Comparison of ENCODE assay signal across 8 cellular contexts in genomic region chr3:124786491-124787241, GRCh38. TPM values are rescaled to one million over a fixed set of nuclear protein-coding genes. Genes with fewer than 3 reads are reported as not detected.
A peak's percentile ranks its signal among the peaks of the same experiment; 100 is the strongest.
DNase-seq lines count a peak whose midpoint lies in the region; TF ChIP-seq lines count a peak whose summit lies in the region.

No MANE protein-coding gene starts in this region.

- peak overlapping the region; percentile 74 to 96 (median 86) for H3K4me2 ChIP-seq in BLaER1 treated with 17β-estradiol and CSF1 and Interleukin-3, amounts not matched to agents 10 nM and 100 nM
- H3K4me2 ChIP-seq in OCI-LY1 (ENCODE audit: low read length) (no peak overlapping the region), osteoblast (ENCODE audit: insufficient read depth, low read length) (peak overlapping the region; percentile 28), Karpas-422 (ENCODE audit: low read depth, low read length, poor library complexity, severe bottlenecking) (no peak overlapping the region)

- H3F3A ChIP-seq in OCI-LY1 (ENCODE audit: insufficient read depth, low read length) = no peaks in the 10 kb centered on the region

- H3K9me2 ChIP-seq in OCI-LY1 (ENCODE audit: low read depth, low read length) (no peaks in the 10 kb centered on the region), Karpas-422 (replicated peaks; ENCODE audit: insufficient read depth, low read length) (no peaks in the 10 kb centered on the region)

- no peaks in the 10 kb centered on the region for H3K36me3 ChIP-seq in BLaER1 treated with 17β-estradiol and CSF1 and Interleukin-3, amounts not matched to agents 10 nM and 100 nM
- H3K36me3 ChIP-seq in OCI-LY1 (ENCODE audit: insufficient read depth, low read length) (no peaks in the 10 kb centered on the region), osteoblast (ENCODE audit: insufficient read depth, low read length) (no peaks in the 10 kb centered on the region), Karpas-422 (ENCODE audit: insufficient read depth, low read length) (no peaks in the 10 kb centered on the region)

- H3K27ac ChIP-seq in BLaER1 treated with 17β-estradiol and CSF1 and Interleukin-3, amounts not matched to agents 10 nM and 100 nM = peak overlapping the region in 3 of 11 experiments; percentile 1 to 37 (median 10); a peak in 4 of 22 replicates
- H3K27ac ChIP-seq in OCI-LY1 (ENCODE audit: low read depth, low read length, poor library complexity, severe bottlenecking) (no peak overlapping the region), osteoblast (ENCODE audit: low read depth, low read length) (peak overlapping the region; percentile 72), Karpas-422 (ENCODE audit: low read length) (no peak overlapping the region)

- no peaks in the 10 kb centered on the region for H3K9me3 ChIP-seq in BLaER1 treated with 17β-estradiol and CSF1 and Interleukin-3, amounts not matched to agents 10 nM and 100 nM (replicated peaks in 1 of 11)
- H3K9me3 ChIP-seq in OCI-LY1 (ENCODE audit: low read length) (no peaks in the 10 kb centered on the region), osteoblast (ENCODE audit: low read depth, low read length) (no peaks in the 10 kb centered on the region), Karpas-422 (ENCODE audit: low read length) (no peaks in the 10 kb centered on the region)

- peaks cover 55 to 79% (median 67%) of the 10 kb centered on the region in 10 experiments for H3K4me1 ChIP-seq in BLaER1 treated with 17β-estradiol and CSF1 and Interleukin-3, amounts not matched to agents 10 nM and 100 nM
- H3K4me1 ChIP-seq in OCI-LY1 (ENCODE audit: insufficient read depth, low read length, severe bottlenecking) (no peaks in the 10 kb centered on the region), osteoblast (ENCODE audit: insufficient read depth, low read length) (peaks cover 43% of the 10 kb centered on the region), Karpas-422 (ENCODE audit: low read length) (no peaks in the 10 kb centered on the region)

- DNase-seq in epithelial cell of proximal tubule (ENCODE audit: low read depth) (no peak), osteoblast (ENCODE audit: insufficient read length, low spot score, missing footprints) (peak; percentile 49), NCI-H2107 treated with DMSO at 0.1 percent for 48 hours (lab: John Stamatoyannopoulos, UW; ENCODE audit: unreplicated experiment) (no peak), Karpas-422 (no peak), mesenteric fat pad (ENCODE audit: low spot score) (no peak)
- no peak for DNase-seq in activated CD4-positive, alpha-beta T cell treated with anti-CD3 and anti-CD28 coated beads, Interleukin-2, amount 50 U/mL, for 1 hour

- H3K79me2 ChIP-seq in OCI-LY1 (ENCODE audit: insufficient read depth, low read length) = no peaks in the 10 kb centered on the region
- H3K79me2 ChIP-seq in osteoblast (ENCODE audit: insufficient read depth, low read length) = peaks cover 64% of the 10 kb centered on the region
- H3K79me2 ChIP-seq in Karpas-422 (ENCODE audit: low read length) = no peaks in the 10 kb centered on the region

- no peak overlapping the region for H3K4me3 ChIP-seq in BLaER1 treated with 17β-estradiol and CSF1 and Interleukin-3, amounts not matched to agents 10 nM and 100 nM
- no peak overlapping the region for H3K4me3 ChIP-seq in OCI-LY1 (ENCODE audit: low read depth, low read length, poor library complexity, severe bottlenecking)
- no peak overlapping the region for H3K4me3 ChIP-seq in epithelial cell of proximal tubule (ENCODE audit: low read depth, low read length)
- H3K4me3 ChIP-seq in osteoblast (ENCODE audit: insufficient read depth, low read length) = no peak overlapping the region
- H3K4me3 ChIP-seq in Karpas-422 (ENCODE audit: low read length) = no peak overlapping the region

- TF ChIP-seq CTCF in OCI-LY1 (IDR thresholded peaks at IDR 0.05; ENCODE audit: low read length) (peak; percentile 28; the same call in 1 of the 2 replicates), epithelial cell of proximal tubule (conservative IDR thresholded peaks at IDR 0.05; ENCODE audit: low read depth, low read length) (peak; percentile 41), osteoblast (IDR thresholded peaks at IDR 0.05; ENCODE audit: extremely low read depth, low read depth, low read length) (peak; percentile 59)

- H4K20me1 ChIP-seq in BLaER1 treated with 17β-estradiol and CSF1 and Interleukin-3, amounts not matched to agents 10 nM and 100 nM = peaks cover 0 to 13% (median 0%) of the 10 kb centered on the region in 11 experiments; a peak in 3 of 22 replicates
- H4K20me1 ChIP-seq in OCI-LY1 (ENCODE audit: insufficient read depth, low read length) = no peaks in the 10 kb centered on the region
- no peaks in the 10 kb centered on the region for H4K20me1 ChIP-seq in osteoblast (ENCODE audit: insufficient read depth, low read length)
- H4K20me1 ChIP-seq in Karpas-422 (ENCODE audit: insufficient read depth, low read depth, low read length) = no peaks in the 10 kb centered on the region

- H3K27me3 ChIP-seq in BLaER1 treated with 17β-estradiol and CSF1 and Interleukin-3, amounts not matched to agents 10 nM and 100 nM = peaks cover 0 to 11% (median 0%) of the 10 kb centered on the region in 11 experiments; a peak in 3 of 22 replicates
- H3K27me3 ChIP-seq in OCI-LY1 (ENCODE audit: insufficient read depth, low read length) (peaks cover 4% of the 10 kb centered on the region; the same call in 1 of the 2 replicates), osteoblast (ENCODE audit: insufficient read depth, low read length) (no peaks in the 10 kb centered on the region), Karpas-422 (ENCODE audit: low read length) (no peaks in the 10 kb centered on the region)

- H3K9ac ChIP-seq in BLaER1 treated with 17β-estradiol and CSF1 and Interleukin-3, amounts not matched to agents 10 nM and 100 nM = no peak overlapping the region
- H3K9ac ChIP-seq in OCI-LY1 (ENCODE audit: low read length) = no peak overlapping the region
- no peak overlapping the region for H3K9ac ChIP-seq in Karpas-422 (ENCODE audit: low read length)

- no peak overlapping the region for H2AFZ ChIP-seq in OCI-LY1 (ENCODE audit: low read length)
- no peak overlapping the region for H2AFZ ChIP-seq in osteoblast (ENCODE audit: low read length)
- no peak overlapping the region for H2AFZ ChIP-seq in Karpas-422 (ENCODE audit: low read length)

RNA-seq across cellular contexts. Expression of gene UMPS, which starts 56.4 kb away (rescaled TPM):
- total RNA-seq in epithelial cell of proximal tubule (28.7 and 66.1 TPM in 2 replicates), osteoblast (19.5 and 21.8 TPM in 2 replicates), mesenteric fat pad (20.8 TPM)
- total RNA-seq in Karpas-422 (2014; rRNA removed; shearing (Covaris generic); ENCODE audit: low replicate concordance) = 17.4 and 30.2 TPM in 2 replicates

Comparison
In these comparisons a context has a peak if more than half of its experiments do, and no peak if none do; other contexts are left out.
1. H3K4me2 ChIP-seq: peak in BLaER1 treated with 17β-estradiol and CSF1 and Interleukin-3, amounts not matched to agents 10 nM and 100 nM (11 of 11) and osteoblast (single experiment); none in OCI-LY1 (single experiment) and Karpas-422 (single experiment).
2. Peak in every context shown above with its lines, with median percentiles within 50 percentile points of each other: CTCF ChIP-seq.